Comparison of ENCODE assay signal across 1 cellular context in the genomic region with DNA sequence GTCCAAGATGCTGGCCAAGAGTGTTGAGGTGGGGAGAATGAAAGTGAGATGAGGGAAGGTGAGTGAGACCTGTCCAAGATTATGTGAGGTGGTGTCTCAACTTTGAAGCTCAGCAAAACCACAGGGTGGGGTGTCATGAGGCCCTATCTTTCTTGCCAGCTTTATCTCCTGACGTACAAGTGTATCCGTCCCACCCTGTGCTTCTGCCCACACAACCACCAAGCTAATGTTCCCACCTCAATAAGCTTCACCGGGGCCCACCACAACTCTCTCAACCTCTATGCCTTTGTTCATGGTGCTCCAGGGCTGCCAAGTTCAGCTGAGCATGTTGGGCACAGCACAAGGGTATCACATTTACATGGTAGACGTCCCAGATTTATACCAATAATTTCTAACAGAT.
TF ChIP-seq lines count a peak whose summit lies in the region.

No MANE protein-coding gene starts in this region.

TF ChIP-seq in K562, 482 proteins besides CTCF, POLR2A, EP300 and RAD21:
- TF ChIP-seq ARID1B (IDR thresholded peaks at IDR 0.05), result 0 out of 2 replicates have a peak, but pooled peaks have one; percentile 28
- TF ChIP-seq, protein P1, sequence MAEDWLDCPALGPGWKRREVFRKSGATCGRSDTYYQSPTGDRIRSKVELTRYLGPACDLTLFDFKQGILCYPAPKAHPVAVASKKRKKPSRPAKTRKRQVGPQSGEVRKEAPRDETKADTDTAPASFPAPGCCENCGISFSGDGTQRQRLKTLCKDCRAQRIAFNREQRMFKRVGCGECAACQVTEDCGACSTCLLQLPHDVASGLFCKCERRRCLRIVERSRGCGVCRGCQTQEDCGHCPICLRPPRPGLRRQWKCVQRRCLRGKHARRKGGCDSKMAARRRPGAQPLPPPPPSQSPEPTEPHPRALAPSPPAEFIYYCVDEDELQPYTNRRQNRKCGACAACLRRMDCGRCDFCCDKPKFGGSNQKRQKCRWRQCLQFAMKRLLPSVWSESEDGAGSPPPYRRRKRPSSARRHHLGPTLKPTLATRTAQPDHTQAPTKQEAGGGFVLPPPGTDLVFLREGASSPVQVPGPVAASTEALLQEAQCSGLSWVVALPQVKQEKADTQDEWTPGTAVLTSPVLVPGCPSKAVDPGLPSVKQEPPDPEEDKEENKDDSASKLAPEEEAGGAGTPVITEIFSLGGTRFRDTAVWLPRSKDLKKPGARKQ (CRISPR knock-in tag; IDR thresholded peaks at IDR 0.05), result no peak
- no peak for TF ChIP-seq RBM34 (IDR thresholded peaks at IDR 0.05; ENCODE audit: borderline replicate concordance, insufficient read depth, low read length)
- TF ChIP-seq FOXJ3 (CRISPR knock-in tag; IDR thresholded peaks at IDR 0.05), result no peak
- no peak for TF ChIP-seq FOSL1 (tag; conservative IDR thresholded peaks at IDR 0.05)
- peak; percentile 24; the same call in 1 of the 2 replicates for TF ChIP-seq CBFA2T3 (IDR thresholded peaks at IDR 0.05)
- peak; percentile 47; the same call in 1 of the 2 replicates for TF ChIP-seq CREM (IDR thresholded peaks at IDR 0.05; ENCODE audit: low read depth)
